9 cellular contexts compared by ENCODE assay signal in the genomic region with DNA sequence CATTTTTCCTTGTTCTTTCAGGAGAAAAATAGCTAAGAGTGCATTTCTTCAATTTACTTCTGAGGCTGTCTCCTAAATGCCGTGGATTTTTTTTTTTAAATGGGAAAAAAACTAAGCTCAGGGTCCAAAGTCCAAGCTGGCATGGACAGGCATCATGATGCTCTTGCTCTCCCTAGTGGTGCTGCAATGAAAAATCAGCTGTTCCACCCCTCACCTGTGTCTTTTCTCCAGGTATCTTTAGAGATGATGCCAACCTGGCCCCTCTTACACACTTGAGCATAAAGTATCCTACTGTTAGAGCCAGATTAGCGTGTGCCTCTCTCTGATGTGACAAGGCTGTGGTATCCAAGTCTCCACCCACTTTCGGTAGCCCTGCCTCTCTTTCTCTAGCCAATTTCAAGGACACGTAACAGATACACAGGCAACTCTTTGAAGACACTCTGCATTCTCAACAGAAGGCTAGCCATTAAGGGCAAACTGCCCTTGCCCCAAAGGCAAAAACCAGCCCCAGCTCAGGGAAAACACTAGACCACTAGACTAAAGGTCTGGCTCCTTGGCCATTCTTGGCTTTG.
DNase-seq lines count a peak whose midpoint lies in the region; ATAC-seq and TF ChIP-seq lines count a peak whose summit lies in the region.
"Had no signal": no experiment of that assay in that cellular context is flagged by ENCODE, and none has a peak within 500 bp of the region (broad histone marks: within the 10 kb centered on the region; RNA-seq: fewer than 3 reads in every experiment).

No MANE protein-coding gene starts in this region.

- H3K27ac ChIP-seq in Panc1 (ENCODE audit: low read length) = no peak overlapping the region

- TF ChIP-seq CTCF in Panc1 (IDR thresholded peaks at IDR 0.05) = peak; percentile 18; the same call in 1 of the 2 replicates

- H3K4me3 Mint-ChIP-seq in activated T-cell treated with anti-CD3 and anti-CD28 coated beads, Interleukin-2, amount 50 U/mL, for 4 hours = no peak overlapping the region

- H3K4me1 ChIP-seq in Panc1 (ENCODE audit: control insufficient read depth, insufficient read depth, low read length) = no peaks in the 10 kb centered on the region

- ATAC-seq in Panc1 = no peak
- no peak for ATAC-seq in GM19035 (IDR thresholded peaks at IDR 0.05; ENCODE audit: unreplicated experiment)
- ATAC-seq in activated T-cell treated with anti-CD3 and anti-CD28 coated beads, Interleukin-2, amount 50 U/mL, for 4 hours = no peak

- no peaks in the 10 kb centered on the region for H3K27me3 Mint-ChIP-seq in activated T-cell treated with anti-CD3 and anti-CD28 coated beads, Interleukin-2, amount 50 U/mL, for 4 hours (ENCODE audit: low read depth)

- no peaks in the 10 kb centered on the region for H3K27me3 ChIP-seq in Panc1 (ENCODE audit: control insufficient read depth, insufficient read depth, low read length)

- CTCF ChIA-PET in Panc1 (lab: Charles Lee) = interaction anchor here (0.6 kb wide), 1 partner anchor 1262 kb away, joined by 9 read pairs; no protein-coding TSS in a partner anchor

- BruUV-seq in Panc1 (replicated peaks; lab: Mats Ljungman, UMichigan) = no TSS peak

- peaks cover 11% of the 10 kb centered on the region for H3K4me1 Mint-ChIP-seq in activated T-cell treated with anti-CD3 and anti-CD28 coated beads, Interleukin-2, amount 50 U/mL, for 4 hours (ENCODE audit: low read depth)

- no peaks in the 10 kb centered on the region for H3K36me3 Mint-ChIP-seq in activated T-cell treated with anti-CD3 and anti-CD28 coated beads, Interleukin-2, amount 50 U/mL, for 4 hours (ENCODE audit: insufficient read depth)

- H3K36me3 ChIP-seq in Panc1 (ENCODE audit: control insufficient read depth, insufficient read depth, low read length) = no peaks in the 10 kb centered on the region

- POLR2A ChIA-PET in Panc1 (lab: Charles Lee) = no interaction called here

- peak; percentile 15 for DNase-seq in AG08396 (ENCODE audit: low spot score)
- peak; percentile 35 for DNase-seq in H4 (ENCODE audit: low spot score)
- no peak for DNase-seq in Panc1 (ENCODE audit: low read depth, low spot score)
- DNase-seq in globus pallidus (ENCODE audit: low spot score) = peak; percentile 14
- DNase-seq in activated CD8-positive, alpha-beta memory T cell treated with anti-CD3 and anti-CD28 coated beads, Interleukin-2, amount 50 U/mL, for 48 hours = no peak
- DNase-seq in hypothalamus (lab: John Stamatoyannopoulos, UW) = no peak
- no peak for DNase-seq in activated T-cell treated with anti-CD3 and anti-CD28 coated beads, Interleukin-2, amount 50 U/mL, for 4 hours
- DNase-seq: NK-92 treated with Interleukin-12 subunit alpha and Interleukin-12 subunit beta, amount 100 ng/mL, for 24 hours had no signal

- H3K9me3 Mint-ChIP-seq in activated T-cell treated with anti-CD3 and anti-CD28 coated beads, Interleukin-2, amount 50 U/mL, for 4 hours = no peaks in the 10 kb centered on the region

- no peak overlapping the region for H3K4me3 ChIP-seq in Panc1 (ENCODE audit: low read depth in 2 of 2, low read length in 2 of 2)

- intact Hi-C loops in Panc1 (cut with micrococcal nuclease; ENCODE audit: unreplicated experiment) = no loop called here

- no peaks in the 10 kb centered on the region for H3K9me3 ChIP-seq in Panc1 (ENCODE audit: control insufficient read depth, insufficient read depth, low read depth, low read length)

- in situ Hi-C loops in Panc1 (cut with HindIII; ENCODE audit: low pct_unique_long_range_greater_than_20kb, low sequenced_read_pairs) = no loop called here

Comparison
In these comparisons a context has a peak if more than half of its experiments do, and no peak if none do; other contexts are left out.
1. DNase-seq: peak in AG08396 (single experiment), H4 (single experiment) and globus pallidus (single experiment); none in Panc1 (single experiment), activated CD8-positive, alpha-beta memory T cell treated with anti-CD3 and anti-CD28 coated beads, Interleukin-2, amount 50 U/mL, for 48 hours (single experiment), hypothalamus (0 of 51) and activated T-cell treated with anti-CD3 and anti-CD28 coated beads, Interleukin-2, amount 50 U/mL, for 4 hours (single experiment).